ENCODE assay signal across 12 cellular contexts in genomic region chr1:203764105-203765028, GRCh38. TPM values are rescaled to one million over a fixed set of nuclear protein-coding genes. Genes with fewer than 3 reads are reported as not detected.
DNase-seq lines count a peak whose midpoint lies in the region; ATAC-seq and TF ChIP-seq lines count a peak whose summit lies in the region.
"Had no signal": no experiment of that assay in that cellular context is flagged by ENCODE, and none has a peak within 500 bp of the region (broad histone marks: within the 10 kb centered on the region; RNA-seq: fewer than 3 reads in every experiment).

No MANE protein-coding gene starts in this region.

- peaks cover 22% of the 10 kb centered on the region for H3K36me3 Mint-ChIP-seq in CD8-positive, alpha-beta T cell
- H3K36me3 Mint-ChIP-seq in naive thymus-derived CD8-positive, alpha-beta T cell, result peaks cover 0 to 10% (median 4%) of the 10 kb centered on the region in 3 donors
- H3K36me3 Mint-ChIP-seq in WTC11, result no peaks in the 10 kb centered on the region

- H3K27ac ChIP-seq in CD8-positive, alpha-beta T cell (ENCODE audit: low read depth, low read length), result peak overlapping the region; percentile 72
- no peak overlapping the region for H3K27ac ChIP-seq in coronary artery
- H3K27ac ChIP-seq: gastrocnemius medialis had no signal

- CTCF ChIA-PET in CD8-positive, alpha-beta T cell (lab: Charles Lee), result interaction anchor here (0.7 to 2.4 kb wide), 10 partner anchors 9 to 492 kb away, joined by 3 to 11 read pairs (median 3); partner anchors contain the start of gene ATP2B4
- CTCF ChIA-PET in WTC11 (lab: Charles Lee), result interaction anchor here (2.3 kb wide), 1 partner anchor 497 kb away, joined by 5 read pairs; no protein-coding TSS in a partner anchor

- H3K27me3 Mint-ChIP-seq in CD8-positive, alpha-beta T cell (ENCODE audit: low read depth), result no peaks in the 10 kb centered on the region
- H3K27me3 Mint-ChIP-seq in naive thymus-derived CD8-positive, alpha-beta T cell, result no peaks in the 10 kb centered on the region
- H3K27me3 Mint-ChIP-seq in WTC11 (ENCODE audit: low read depth), result no peaks in the 10 kb centered on the region

- H3K4me1 Mint-ChIP-seq in CD8-positive, alpha-beta T cell (ENCODE audit: low read depth), result peaks cover 54% of the 10 kb centered on the region
- H3K4me1 Mint-ChIP-seq in naive thymus-derived CD8-positive, alpha-beta T cell, result peaks cover 20 to 66% (median 57%) of the 10 kb centered on the region in 4 donors
- H3K4me1 Mint-ChIP-seq in WTC11, result no peaks in the 10 kb centered on the region; the same call in 1 of the 2 replicates

- POLR2A ChIA-PET in CD8-positive, alpha-beta T cell (lab: Charles Lee), result interaction anchor here (0.6 to 2.8 kb wide), 14 partner anchors 10 to 497 kb away, joined by 3 to 21 read pairs (median 4); partner anchors contain the start of gene ATP2B4
- POLR2A ChIA-PET in naive thymus-derived CD8-positive, alpha-beta T cell (lab: Charles Lee), result interaction anchor here (0.6 to 3.2 kb wide), 23 partner anchors 9 to 752 kb away, joined by 3 to 19 read pairs (median 4); partner anchors contain the start of genes ATP2B4 and MDM4
- POLR2A ChIA-PET in WTC11 (lab: Charles Lee), result no interaction called here

- H3K9me3 ChIP-seq in CD8-positive, alpha-beta T cell (ENCODE audit: low read length), result no peaks in the 10 kb centered on the region
- H3K9me3 ChIP-seq: gastrocnemius medialis had no signal

- intact Hi-C loops in CD8-positive, alpha-beta T cell (cut with DNase I, micrococcal nuclease), result loop anchor here (1.0 to 10.0 kb wide), 10 partner anchors 10 to 437 kb away; partner anchors contain the start of genes ATP2B4 (in 2 of the 2), ZBED6 (in 2 of the 2) and ZC3H11A (in 2 of the 2)

- peak in 1 of 7 experiments; percentile 20 for DNase-seq in CD8-positive, alpha-beta T cell
- DNase-seq in activated T-cell treated with anti-CD3 and anti-CD28 coated beads, Interleukin-2, amount 50 U/mL, for 48 hours, result peak; percentile 33 to 40
- no peak for DNase-seq in naive thymus-derived CD8-positive, alpha-beta T cell
- DNase-seq in stimulated activated CD4-positive, alpha-beta T cell treated with anti-CD3 and anti-CD28 coated beads, Interleukin-2, amount 100 ng/mL, for 48 hours, result no peak
- DNase-seq in WTC11 (ENCODE audit: low spot score) (no peak), coronary artery (ENCODE audit: low spot score) (no peak)
- DNase-seq: gastrocnemius medialis, NCI-H1417, substantia nigra had no signal

- H3K4me3 ChIP-seq in CD8-positive, alpha-beta T cell (ENCODE audit: low read depth, low read length), result peak overlapping the region; percentile 62
- H3K4me3 ChIP-seq in coronary artery, result no peak overlapping the region
- H3K4me3 ChIP-seq: gastrocnemius medialis had no signal

- ATAC-seq in CD8-positive, alpha-beta T cell, result peak; percentile 1
- ATAC-seq in HG02943 (IDR thresholded peaks at IDR 0.05; ENCODE audit: low read depth, unreplicated experiment), result peak; percentile 2
- peak; percentile 9 to 12 for ATAC-seq in naive thymus-derived CD8-positive, alpha-beta T cell
- ATAC-seq in HG03469 (IDR thresholded peaks at IDR 0.05; ENCODE audit: unreplicated experiment), result no peak
- ATAC-seq in WTC11, result no peak
- ATAC-seq: gastrocnemius medialis, left colon had no signal

- H3K9me3 Mint-ChIP-seq in CD8-positive, alpha-beta T cell, result no peaks in the 10 kb centered on the region
- no peaks in the 10 kb centered on the region for H3K9me3 Mint-ChIP-seq in naive thymus-derived CD8-positive, alpha-beta T cell
- no peaks in the 10 kb centered on the region for H3K9me3 Mint-ChIP-seq in WTC11

- H3K4me1 ChIP-seq in CD8-positive, alpha-beta T cell (ENCODE audit: insufficient read depth, low read length), result peaks cover 36% of the 10 kb centered on the region

- H3K27me3 ChIP-seq in CD8-positive, alpha-beta T cell (ENCODE audit: insufficient read depth, low read length), result no peaks in the 10 kb centered on the region
- H3K27me3 ChIP-seq: gastrocnemius medialis had no signal

- peak overlapping the region; percentile 95 for H3K4me3 Mint-ChIP-seq in CD8-positive, alpha-beta T cell
- peak overlapping the region; percentile 91 to 99 (median 96) for H3K4me3 Mint-ChIP-seq in naive thymus-derived CD8-positive, alpha-beta T cell
- no peak overlapping the region for H3K4me3 Mint-ChIP-seq in WTC11

- peak overlapping the region; percentile 99 for H3K27ac Mint-ChIP-seq in CD8-positive, alpha-beta T cell
- H3K27ac Mint-ChIP-seq in naive thymus-derived CD8-positive, alpha-beta T cell, result peak overlapping the region; percentile 94 to 99 (median 98)
- no peak overlapping the region for H3K27ac Mint-ChIP-seq in WTC11

- TF ChIP-seq CTCF in CD8-positive, alpha-beta T cell (IDR thresholded peaks at IDR 0.05), result no peak
- TF ChIP-seq CTCF in WTC11 (IDR thresholded peaks at IDR 0.05) (no peak), coronary artery (IDR thresholded peaks at IDR 0.05) (no peak)

- H3K36me3 ChIP-seq in CD8-positive, alpha-beta T cell (ENCODE audit: insufficient read depth, low read length), result no peaks in the 10 kb centered on the region
- H3K36me3 ChIP-seq: gastrocnemius medialis had no signal

TF ChIP-seq in WTC11, 78 proteins besides CTCF, POLR2A, EP300 and RAD21:
- TF ChIP-seq CBFB (CRISPR knock-in tag; IDR thresholded peaks at IDR 0.05; ENCODE audit: low read depth) (no peak), MXD4 (CRISPR knock-in tag; IDR thresholded peaks at IDR 0.05; ENCODE audit: borderline replicate concordance) (no peak), ZNF138 (CRISPR knock-in tag; conservative IDR thresholded peaks at IDR 0.05) (no peak), ZNF671 (CRISPR knock-in tag; IDR thresholded peaks at IDR 0.05) (no peak), USF2 (CRISPR knock-in tag; IDR thresholded peaks at IDR 0.05) (no peak), NFE2L1 (CRISPR knock-in tag; IDR thresholded peaks at IDR 0.05) (no peak), TEAD4 (CRISPR knock-in tag; IDR thresholded peaks at IDR 0.05) (no peak), USF1 (CRISPR knock-in tag; IDR thresholded peaks at IDR 0.05) (no peak), NR1H2 (CRISPR knock-in tag; IDR thresholded peaks at IDR 0.05) (no peak)
- TF ChIP-seq, protein P1, sequence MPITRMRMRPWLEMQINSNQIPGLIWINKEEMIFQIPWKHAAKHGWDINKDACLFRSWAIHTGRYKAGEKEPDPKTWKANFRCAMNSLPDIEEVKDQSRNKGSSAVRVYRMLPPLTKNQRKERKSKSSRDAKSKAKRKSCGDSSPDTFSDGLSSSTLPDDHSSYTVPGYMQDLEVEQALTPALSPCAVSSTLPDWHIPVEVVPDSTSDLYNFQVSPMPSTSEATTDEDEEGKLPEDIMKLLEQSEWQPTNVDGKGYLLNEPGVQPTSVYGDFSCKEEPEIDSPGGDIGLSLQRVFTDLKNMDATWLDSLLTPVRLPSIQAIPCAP (CRISPR knock-in tag; IDR thresholded peaks at IDR 0.05), result no peak

RNA-seq across cellular contexts. Expression of gene LAX1, which starts 0.6 kb away (rescaled TPM):
- total RNA-seq in CD8-positive, alpha-beta T cell, result 10 to 100 TPM; 13.7 to 16.1 TPM
- total RNA-seq in naive thymus-derived CD8-positive, alpha-beta T cell, result 10 to 100 TPM; 25.1 to 28.0 TPM
- polyA plus RNA-seq in naive thymus-derived CD8-positive, alpha-beta T cell, result 10 to 100 TPM; 18.1 to 29.2 (median 18.4) TPM
- not detected in 3 replicates for total RNA-seq in WTC11 (2021)

RNA-seq across cellular contexts. Expression of gene ZBED6, which starts 31.1 kb away (rescaled TPM):
- total RNA-seq in CD8-positive, alpha-beta T cell, result 10 to 100 TPM; 25.0 to 25.8 TPM
- 10 to 100 TPM; 30.3 to 32.0 TPM for total RNA-seq in naive thymus-derived CD8-positive, alpha-beta T cell
- polyA plus RNA-seq in naive thymus-derived CD8-positive, alpha-beta T cell, result 1 to 10 TPM; 1.1 to 1.2 (median 1.1) TPM
- total RNA-seq in WTC11 (2021), result 12.1 to 13.4 TPM (median 12.5 TPM) in 3 replicates

RNA-seq across cellular contexts. Expression of gene ZC3H11A, which starts 31.1 kb away (rescaled TPM):
- 10 to 100 TPM; 72.7 to 77.2 TPM for total RNA-seq in CD8-positive, alpha-beta T cell
- total RNA-seq in naive thymus-derived CD8-positive, alpha-beta T cell, result 100 to 1,000 TPM; 133 TPM
- 10 to 100 TPM; 47.7 to 57.8 (median 50.6) TPM for polyA plus RNA-seq in naive thymus-derived CD8-positive, alpha-beta T cell
- total RNA-seq in WTC11 (2021), result 73.4 to 80.1 TPM (median 75.2 TPM) in 3 replicates

Comparison
In these comparisons a context has a peak if more than half of its experiments do, and no peak if none do; other contexts are left out.
1. ATAC-seq: peak in CD8-positive, alpha-beta T cell (single experiment), HG02943 (single experiment) and naive thymus-derived CD8-positive, alpha-beta T cell (2 of 2); none in HG03469 (single experiment) and WTC11 (single experiment).
2. DNase-seq: peak in activated T-cell treated with anti-CD3 and anti-CD28 coated beads, Interleukin-2, amount 50 U/mL, for 48 hours (2 of 2); none in naive thymus-derived CD8-positive, alpha-beta T cell (0 of 10), stimulated activated CD4-positive, alpha-beta T cell treated with anti-CD3 and anti-CD28 coated beads, Interleukin-2, amount 100 ng/mL, for 48 hours (0 of 2), WTC11 (single experiment) and coronary artery (single experiment).
3. RNA of gene LAX1, which starts 0.6 kb away (total RNA-seq): 25.1 to 28.0 TPM in naive thymus-derived CD8-positive, alpha-beta T cell and 13.7 to 16.1 TPM in CD8-positive, alpha-beta T cell; not detected in WTC11; every median in the first group is over 10 times any median in the second.